1 cellular context compared by ENCODE assay signal in genomic region chr1:172473302-172473701, GRCh38.
TF ChIP-seq lines count a peak whose summit lies in the region.

No MANE protein-coding gene starts in this region.

TF ChIP-seq in K562, 482 proteins besides CTCF, POLR2A, EP300 and RAD21 (continues in another document):
- TF ChIP-seq RBM34 (IDR thresholded peaks at IDR 0.05; ENCODE audit: borderline replicate concordance, insufficient read depth, low read length): no peak
- TF ChIP-seq ZNF253 (CRISPR knock-in tag; conservative IDR thresholded peaks at IDR 0.05): no peak
- TF ChIP-seq FOXP4 (CRISPR knock-in tag; IDR thresholded peaks at IDR 0.05; ENCODE audit: borderline replicate concordance): no peak
- no peak for TF ChIP-seq SLC30A9 (CRISPR knock-in tag; IDR thresholded peaks at IDR 0.05)
- TF ChIP-seq JUN (IDR thresholded peaks at IDR 0.05; ENCODE audit: borderline replicate concordance, low read depth, low read length): no peak
- TF ChIP-seq JUN (CRISPR knock-in tag; IDR thresholded peaks at IDR 0.05; ENCODE audit: borderline replicate concordance): no peak
- no peak for TF ChIP-seq TSHZ1 (CRISPR knock-in tag; IDR thresholded peaks at IDR 0.05)
- TF ChIP-seq, protein P1, sequence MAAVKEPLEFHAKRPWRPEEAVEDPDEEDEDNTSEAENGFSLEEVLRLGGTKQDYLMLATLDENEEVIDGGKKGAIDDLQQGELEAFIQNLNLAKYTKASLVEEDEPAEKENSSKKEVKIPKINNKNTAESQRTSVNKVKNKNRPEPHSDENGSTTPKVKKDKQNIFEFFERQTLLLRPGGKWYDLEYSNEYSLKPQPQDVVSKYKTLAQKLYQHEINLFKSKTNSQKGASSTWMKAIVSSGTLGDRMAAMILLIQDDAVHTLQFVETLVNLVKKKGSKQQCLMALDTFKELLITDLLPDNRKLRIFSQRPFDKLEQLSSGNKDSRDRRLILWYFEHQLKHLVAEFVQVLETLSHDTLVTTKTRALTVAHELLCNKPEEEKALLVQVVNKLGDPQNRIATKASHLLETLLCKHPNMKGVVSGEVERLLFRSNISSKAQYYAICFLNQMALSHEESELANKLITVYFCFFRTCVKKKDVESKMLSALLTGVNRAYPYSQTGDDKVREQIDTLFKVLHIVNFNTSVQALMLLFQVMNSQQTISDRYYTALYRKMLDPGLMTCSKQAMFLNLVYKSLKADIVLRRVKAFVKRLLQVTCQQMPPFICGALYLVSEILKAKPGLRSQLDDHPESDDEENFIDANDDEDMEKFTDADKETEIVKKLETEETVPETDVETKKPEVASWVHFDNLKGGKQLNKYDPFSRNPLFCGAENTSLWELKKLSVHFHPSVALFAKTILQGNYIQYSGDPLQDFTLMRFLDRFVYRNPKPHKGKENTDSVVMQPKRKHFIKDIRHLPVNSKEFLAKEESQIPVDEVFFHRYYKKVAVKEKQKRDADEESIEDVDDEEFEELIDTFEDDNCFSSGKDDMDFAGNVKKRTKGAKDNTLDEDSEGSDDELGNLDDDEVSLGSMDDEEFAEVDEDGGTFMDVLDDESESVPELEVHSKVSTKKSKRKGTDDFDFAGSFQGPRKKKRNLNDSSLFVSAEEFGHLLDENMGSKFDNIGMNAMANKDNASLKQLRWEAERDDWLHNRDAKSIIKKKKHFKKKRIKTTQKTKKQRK (IDR thresholded peaks at IDR 0.05; ENCODE audit: borderline replicate concordance, low read depth, low read length): no peak
- no peak for TF ChIP-seq ILK (tag; IDR thresholded peaks at IDR 0.05; ENCODE audit: borderline replicate concordance, low read depth)
- no peak for TF ChIP-seq SPI1 (IDR thresholded peaks at IDR 0.05; ENCODE audit: borderline replicate concordance, low read depth, low read length)
- no peak for TF ChIP-seq CBX2 (IDR thresholded peaks at IDR 0.05; ENCODE audit: insufficient read depth, low read length, poor library complexity, severe bottlenecking)
- TF ChIP-seq MAFK (IDR thresholded peaks at IDR 0.05; ENCODE audit: low read length): no peak
- TF ChIP-seq RBM39 (optimal IDR thresholded peaks at IDR 0.05; ENCODE audit: low read depth, low read length): no peak
- no peak for TF ChIP-seq HMBOX1 (IDR thresholded peaks at IDR 0.05)
- no peak for TF ChIP-seq HNRNPK (IDR thresholded peaks at IDR 0.05; ENCODE audit: low read depth, low read length, poor library complexity, severe bottlenecking)
- TF ChIP-seq, protein P2, sequence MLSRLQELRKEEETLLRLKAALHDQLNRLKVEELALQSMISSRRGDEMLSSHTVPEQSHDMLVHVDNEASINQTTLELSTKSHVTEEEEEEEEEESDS (CRISPR knock-in tag; IDR thresholded peaks at IDR 0.05): no peak
- TF ChIP-seq ZNF830 (CRISPR knock-in tag; IDR thresholded peaks at IDR 0.05): no peak
- TF ChIP-seq ZNF133 (CRISPR knock-in tag; IDR thresholded peaks at IDR 0.05): no peak
- no peak for TF ChIP-seq ELF1 (tag; IDR thresholded peaks at IDR 0.05)
- no peak for TF ChIP-seq RUNX1 (IDR thresholded peaks at IDR 0.05; ENCODE audit: low read depth)
- no peak for TF ChIP-seq ZNF589 (CRISPR knock-in tag; IDR thresholded peaks at IDR 0.05; ENCODE audit: low read depth)
- TF ChIP-seq PHF8 (IDR thresholded peaks at IDR 0.05; ENCODE audit: borderline replicate concordance, low read length): no peak
- no peak for TF ChIP-seq ZBTB43 (CRISPR knock-in tag; IDR thresholded peaks at IDR 0.05)
- TF ChIP-seq NR2C2 (CRISPR knock-in tag; IDR thresholded peaks at IDR 0.05): no peak
- no peak for TF ChIP-seq NR2C2 (tag; IDR thresholded peaks at IDR 0.05)
- no peak for TF ChIP-seq RAD51 (IDR thresholded peaks at IDR 0.05; ENCODE audit: borderline replicate concordance, low read depth)
- TF ChIP-seq, protein P3, sequence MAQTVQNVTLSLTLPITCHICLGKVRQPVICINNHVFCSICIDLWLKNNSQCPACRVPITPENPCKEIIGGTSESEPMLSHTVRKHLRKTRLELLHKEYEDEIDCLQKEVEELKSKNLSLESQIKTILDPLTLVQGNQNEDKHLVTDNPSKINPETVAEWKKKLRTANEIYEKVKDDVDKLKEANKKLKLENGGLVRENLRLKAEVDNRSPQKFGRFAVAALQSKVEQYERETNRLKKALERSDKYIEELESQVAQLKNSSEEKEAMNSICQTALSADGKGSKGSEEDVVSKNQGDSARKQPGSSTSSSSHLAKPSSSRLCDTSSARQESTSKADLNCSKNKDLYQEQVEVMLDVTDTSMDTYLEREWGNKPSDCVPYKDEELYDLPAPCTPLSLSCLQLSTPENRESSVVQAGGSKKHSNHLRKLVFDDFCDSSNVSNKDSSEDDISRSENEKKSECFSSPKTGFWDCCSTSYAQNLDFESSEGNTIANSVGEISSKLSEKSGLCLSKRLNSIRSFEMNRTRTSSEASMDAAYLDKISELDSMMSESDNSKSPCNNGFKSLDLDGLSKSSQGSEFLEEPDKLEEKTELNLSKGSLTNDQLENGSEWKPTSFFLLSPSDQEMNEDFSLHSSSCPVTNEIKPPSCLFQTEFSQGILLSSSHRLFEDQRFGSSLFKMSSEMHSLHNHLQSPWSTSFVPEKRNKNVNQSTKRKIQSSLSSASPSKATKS (CRISPR knock-in tag; IDR thresholded peaks at IDR 0.05): no peak
- no peak for TF ChIP-seq MTA2 (IDR thresholded peaks at IDR 0.05; ENCODE audit: low read depth)
- TF ChIP-seq RHOXF2B (CRISPR knock-in tag; conservative IDR thresholded peaks at IDR 0.05): no peak
- peak; percentile 46; the same call in 1 of the 2 replicates for TF ChIP-seq CEBPB (tag; IDR thresholded peaks at IDR 0.05)
- TF ChIP-seq ZKSCAN3 (CRISPR knock-in tag; IDR thresholded peaks at IDR 0.05): no peak
- TF ChIP-seq ZKSCAN1 (IDR thresholded peaks at IDR 0.05; ENCODE audit: low read depth, low read length): no peak
- TF ChIP-seq, protein P4, sequence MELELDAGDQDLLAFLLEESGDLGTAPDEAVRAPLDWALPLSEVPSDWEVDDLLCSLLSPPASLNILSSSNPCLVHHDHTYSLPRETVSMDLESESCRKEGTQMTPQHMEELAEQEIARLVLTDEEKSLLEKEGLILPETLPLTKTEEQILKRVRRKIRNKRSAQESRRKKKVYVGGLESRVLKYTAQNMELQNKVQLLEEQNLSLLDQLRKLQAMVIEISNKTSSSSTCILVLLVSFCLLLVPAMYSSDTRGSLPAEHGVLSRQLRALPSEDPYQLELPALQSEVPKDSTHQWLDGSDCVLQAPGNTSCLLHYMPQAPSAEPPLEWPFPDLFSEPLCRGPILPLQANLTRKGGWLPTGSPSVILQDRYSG (tag; conservative IDR thresholded peaks at IDR 0.05; ENCODE audit: low read depth): no peak
- no peak for TF ChIP-seq XRCC4 (IDR thresholded peaks at IDR 0.05; ENCODE audit: extremely low read depth, insufficient read depth, insufficient read length)
- TF ChIP-seq ILF3 (IDR thresholded peaks at IDR 0.05; ENCODE audit: borderline replicate concordance): no peak
- TF ChIP-seq ARID1B (IDR thresholded peaks at IDR 0.05): peak; percentile 32; the same call in 1 of the 2 replicates
- no peak for TF ChIP-seq YBX1 (IDR thresholded peaks at IDR 0.05)
- no peak for TF ChIP-seq NCOA2 (IDR thresholded peaks at IDR 0.05; ENCODE audit: partially characterized antibody in 2 of 2)
- no peak for TF ChIP-seq ELF4 (CRISPR knock-in tag; IDR thresholded peaks at IDR 0.05)
- TF ChIP-seq, protein P5, sequence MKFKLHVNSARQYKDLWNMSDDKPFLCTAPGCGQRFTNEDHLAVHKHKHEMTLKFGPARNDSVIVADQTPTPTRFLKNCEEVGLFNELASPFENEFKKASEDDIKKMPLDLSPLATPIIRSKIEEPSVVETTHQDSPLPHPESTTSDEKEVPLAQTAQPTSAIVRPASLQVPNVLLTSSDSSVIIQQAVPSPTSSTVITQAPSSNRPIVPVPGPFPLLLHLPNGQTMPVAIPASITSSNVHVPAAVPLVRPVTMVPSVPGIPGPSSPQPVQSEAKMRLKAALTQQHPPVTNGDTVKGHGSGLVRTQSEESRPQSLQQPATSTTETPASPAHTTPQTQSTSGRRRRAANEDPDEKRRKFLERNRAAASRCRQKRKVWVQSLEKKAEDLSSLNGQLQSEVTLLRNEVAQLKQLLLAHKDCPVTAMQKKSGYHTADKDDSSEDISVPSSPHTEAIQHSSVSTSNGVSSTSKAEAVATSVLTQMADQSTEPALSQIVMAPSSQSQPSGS (CRISPR knock-in tag; IDR thresholded peaks at IDR 0.05): no peak
- TF ChIP-seq ZNF395 (CRISPR knock-in tag; IDR thresholded peaks at IDR 0.05): no peak
- no peak for TF ChIP-seq SETDB1 (IDR thresholded peaks at IDR 0.05; ENCODE audit: low read length)
- TF ChIP-seq ARHGAP35 (IDR thresholded peaks at IDR 0.05; ENCODE audit: partially characterized antibody): no peak
- peak; percentile 14; the same call in 1 of the 2 replicates for TF ChIP-seq SMAD4 (CRISPR knock-in tag; conservative IDR thresholded peaks at IDR 0.05)
- no peak for TF ChIP-seq PTBP1 (IDR thresholded peaks at IDR 0.05; ENCODE audit: low read depth, low read length)
- TF ChIP-seq ARNT (IDR thresholded peaks at IDR 0.05): no peak
